In genomic region chr19:55166530-55167268, GRCh38 we compare ENCODE assay signal across 8 cellular contexts. TPM values are rescaled to one million over a fixed set of nuclear protein-coding genes. Genes with fewer than 3 reads are reported as not detected.
A peak's percentile ranks its signal among the peaks of the same experiment; 100 is the strongest.
DNase-seq lines count a peak whose midpoint lies in the region; ATAC-seq and TF ChIP-seq lines count a peak whose summit lies in the region.

Gene DNAAF3 (minus strand): TSS chr19:55166613. CDS start chr19:55166413, 200 bp downstream.

- H3K27ac ChIP-seq in WERI-Rb-1 = peak within 1 kb of the TSS; percentile 90

- H3K9me3 ChIP-seq in WERI-Rb-1 (ENCODE audit: severe bottlenecking) = no peaks in the 10 kb centered on the region

- peaks cover under 1% of the 10 kb centered on the region for H3K27me3 ChIP-seq in WERI-Rb-1 (ENCODE audit: insufficient read depth, low read depth, severe bottlenecking)

- no peak for TF ChIP-seq CTCF in WERI-Rb-1 (IDR thresholded peaks at IDR 0.05; ENCODE audit: low read depth, low read length)

- peak within 1 kb of the TSS; percentile 52 for H3K4me3 ChIP-seq in WERI-Rb-1 (ENCODE audit: low read depth, low read length)

- H3K36me3 ChIP-seq in WERI-Rb-1 = no peaks in the 10 kb centered on the region

- ATAC-seq in GM18498 (IDR thresholded peaks at IDR 0.05; ENCODE audit: unreplicated experiment) = peak; percentile 93
- peak; percentile 74 for ATAC-seq in HG03135 (IDR thresholded peaks at IDR 0.05; ENCODE audit: unreplicated experiment)
- no peak for ATAC-seq in GM18873 (IDR thresholded peaks at IDR 0.05; ENCODE audit: low FRiP score, unreplicated experiment)

- peak; percentile 98 for DNase-seq in NCI-H2196 treated with DMSO at 0.1 percent for 48 hours (lab: John Stamatoyannopoulos, UW; ENCODE audit: unreplicated experiment)
- DNase-seq in WERI-Rb-1 = peak; percentile 98
- DNase-seq in cerebellum (ENCODE audit: low spot score) = peak; percentile 76
- peak; percentile 98 for DNase-seq in iris pigment epithelial cell (ENCODE audit: low read depth)
- DNase-seq in smooth muscle cell of the brain vasculature (ENCODE audit: low read depth, low spot score) = peak; percentile 91

RNA-seq across cellular contexts. Expression of gene DNAAF3, which starts in this region (rescaled TPM):
- 2.0 TPM for total RNA-seq in cerebellum
